ENCODE assay signal across 19 cellular contexts in the genomic region with DNA sequence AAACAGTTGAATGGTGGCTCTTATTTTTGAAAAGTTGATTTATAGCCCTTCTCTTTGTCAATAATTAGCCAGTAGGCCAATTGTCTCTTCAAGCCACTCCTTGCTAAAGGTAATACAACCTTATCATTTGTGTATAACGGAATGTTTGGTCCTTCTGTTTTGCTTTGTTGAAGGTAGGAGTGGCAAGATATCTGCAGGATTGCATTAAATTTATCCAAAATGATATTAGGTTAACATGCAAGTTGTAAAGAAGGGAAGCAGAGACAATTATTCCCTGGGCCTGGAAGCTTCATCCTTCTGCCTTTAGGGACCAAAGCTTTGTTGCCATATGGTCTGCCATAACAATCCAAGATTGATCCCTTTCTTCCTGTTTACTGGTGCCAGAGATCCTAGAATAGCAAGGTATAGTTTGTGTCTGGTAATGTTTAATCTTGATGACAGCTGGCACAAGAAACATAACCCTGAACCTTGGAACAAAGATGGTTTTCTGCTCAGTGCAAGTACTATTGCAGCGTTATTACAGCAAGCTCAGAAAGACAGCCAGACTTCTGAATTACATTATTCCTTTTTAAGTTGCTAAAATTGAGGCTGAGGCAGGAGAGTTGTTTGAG. TPM values are rescaled to one million over a fixed set of nuclear protein-coding genes. Genes with fewer than 3 reads are reported as not detected.
DNase-seq lines count a peak whose midpoint lies in the region; ATAC-seq and TF ChIP-seq lines count a peak whose summit lies in the region.
"Had no signal": no experiment of that assay in that cellular context is flagged by ENCODE, and none has a peak within 500 bp of the region (broad histone marks: within the 10 kb centered on the region; RNA-seq: fewer than 3 reads in every experiment).

No MANE protein-coding gene starts in this region.

- H3K9me3 ChIP-seq in hepatocyte (ENCODE audit: low read depth), result no peaks in the 10 kb centered on the region
- H3K9me3 ChIP-seq: SJCRH30 had no signal

- no peaks in the 10 kb centered on the region for H4K20me1 ChIP-seq in hepatocyte (ENCODE audit: insufficient read depth, poor library complexity, severe bottlenecking)
- H4K20me1 ChIP-seq: BLaER1 treated with 17β-estradiol and CSF1 and Interleukin-3, amounts not matched to agents 10 nM and 100 nM had no signal

- H3K27ac Mint-ChIP-seq in nephron, result peak overlapping the region; percentile 80 to 92 (median 89)
- no peak overlapping the region for H3K27ac Mint-ChIP-seq in activated naive CD4-positive, alpha-beta T cell treated with anti-CD3 and anti-CD28 coated beads for 36 hours

- no peak for TF ChIP-seq CTCF in hepatocyte (IDR thresholded peaks at IDR 0.05; ENCODE audit: poor library complexity)
- no peak for TF ChIP-seq CTCF in nephron (IDR thresholded peaks at IDR 0.05; ENCODE audit: unreplicated experiment in 3 of 3)

- H2AFZ ChIP-seq in hepatocyte, result no peak overlapping the region

- peaks cover 3% of the 10 kb centered on the region for H3K27me3 Mint-ChIP-seq in nephron (ENCODE audit: low read depth)
- H3K27me3 Mint-ChIP-seq in activated naive CD4-positive, alpha-beta T cell treated with anti-CD3 and anti-CD28 coated beads for 36 hours (ENCODE audit: low read depth), result no peaks in the 10 kb centered on the region

- intact Hi-C loops in activated naive CD4-positive, alpha-beta T cell treated with anti-CD3 and anti-CD28 coated beads for 36 hours (cut with micrococcal nuclease), result no loop called here

- H3K4me1 ChIP-seq in hepatocyte (ENCODE audit: insufficient read depth), result peaks cover 17% of the 10 kb centered on the region

- CTCF ChIA-PET in activated naive CD4-positive, alpha-beta T cell treated with anti-CD3 and anti-CD28 coated beads for 36 hours (lab: Charles Lee), result interaction anchor here (1.5 kb wide), 1 partner anchor 20 kb away, joined by 3 read pairs; no protein-coding TSS in a partner anchor

- H3K27me3 ChIP-seq in hepatocyte, result no peaks in the 10 kb centered on the region
- H3K27me3 ChIP-seq: BLaER1 treated with 17β-estradiol and CSF1 and Interleukin-3, amounts not matched to agents 10 nM and 100 nM; SJCRH30 had no signal

- no peak for ATAC-seq in HG03432 (IDR thresholded peaks at IDR 0.05; ENCODE audit: unreplicated experiment)
- ATAC-seq in HG02885 (IDR thresholded peaks at IDR 0.05; ENCODE audit: poor library complexity, unreplicated experiment), result no peak
- ATAC-seq: HCT116 had no signal

- peak overlapping the region; percentile 54 for H3K27ac ChIP-seq in hepatocyte
- H3K27ac ChIP-seq: BLaER1 treated with 17β-estradiol and CSF1 and Interleukin-3, amounts not matched to agents 10 nM and 100 nM; SJCRH30 had no signal

- H3K9me2 ChIP-seq in hepatocyte (replicated peaks; ENCODE audit: insufficient read depth), result no peaks in the 10 kb centered on the region

- WGBS in hepatocyte (ENCODE audit: low lambda C conversion rate, missing lambda C conversion rate), result 44% methylated on average over 2 of the region's 2 CpGs

- H3K36me3 Mint-ChIP-seq in nephron (ENCODE audit: low read depth), result no peaks in the 10 kb centered on the region
- H3K36me3 Mint-ChIP-seq in activated naive CD4-positive, alpha-beta T cell treated with anti-CD3 and anti-CD28 coated beads for 36 hours (ENCODE audit: low read depth), result no peaks in the 10 kb centered on the region

- no peaks in the 10 kb centered on the region for H3K79me2 ChIP-seq in hepatocyte

- peak; percentile 55 for DNase-seq in D341Med (ENCODE audit: low spot score)
- peak; percentile 89 to 97 for DNase-seq in NCI-H524 (lab: John Stamatoyannopoulos, UW)
- no peak for DNase-seq in hepatocyte (ENCODE audit: low spot score)
- DNase-seq in activated naive CD4-positive, alpha-beta T cell treated with anti-CD3 and anti-CD28 coated beads for 36 hours, result no peak
- DNase-seq in GDM1 (lab: John Stamatoyannopoulos, UW), result no peak
- DNase-seq: 8988T; DMS79 treated with DMSO at 0.1 percent for 48 hours; KBM-7; NCI-H146; NCI-H510A; NK-92 treated with Interleukin-12 subunit alpha and Interleukin-12 subunit beta, amount 100 ng/mL, for 24 hours; OCI-M1; RPMI8226 had no signal

- no peaks in the 10 kb centered on the region for H3K36me3 ChIP-seq in hepatocyte (replicated peaks; ENCODE audit: insufficient read depth, low read depth)
- H3K36me3 ChIP-seq: BLaER1 treated with 17β-estradiol and CSF1 and Interleukin-3, amounts not matched to agents 10 nM and 100 nM; SJCRH30 had no signal

- H3K4me3 Mint-ChIP-seq in nephron, result peak overlapping the region in 1 of 3 experiments; percentile 8
- no peak overlapping the region for H3K4me3 Mint-ChIP-seq in activated naive CD4-positive, alpha-beta T cell treated with anti-CD3 and anti-CD28 coated beads for 36 hours

- H3K4me1 Mint-ChIP-seq in nephron, result peaks cover 30% of the 10 kb centered on the region
- no peaks in the 10 kb centered on the region for H3K4me1 Mint-ChIP-seq in activated naive CD4-positive, alpha-beta T cell treated with anti-CD3 and anti-CD28 coated beads for 36 hours (ENCODE audit: low read depth)

- no peaks in the 10 kb centered on the region for H3K9me3 Mint-ChIP-seq in nephron
- no peaks in the 10 kb centered on the region for H3K9me3 Mint-ChIP-seq in activated naive CD4-positive, alpha-beta T cell treated with anti-CD3 and anti-CD28 coated beads for 36 hours

- H3K4me2 ChIP-seq in hepatocyte, result peak overlapping the region; percentile 2
- H3K4me2 ChIP-seq: BLaER1 treated with 17β-estradiol and CSF1 and Interleukin-3, amounts not matched to agents 10 nM and 100 nM had no signal

- H3K4me3 ChIP-seq in hepatocyte, result no peak overlapping the region
- H3K4me3 ChIP-seq: BLaER1 treated with 17β-estradiol and CSF1 and Interleukin-3, amounts not matched to agents 10 nM and 100 nM; SJCRH30 had no signal

RNA-seq across cellular contexts. Expression of a gene that starts 15.5 kb away (rescaled TPM):
- 7.3 and 9.3 TPM in 2 replicates for total RNA-seq in hepatocyte
- polyA plus RNA-seq in hepatocyte, result 1.1 and 2.5 TPM in 2 replicates
- under 1 TPM; 0.79 to 0.86 TPM for total RNA-seq in activated naive CD4-positive, alpha-beta T cell treated with anti-CD3 and anti-CD28 coated beads for 36 hours

Comparison
In these comparisons a context has a peak if more than half of its experiments do, and no peak if none do; other contexts are left out.
1. DNase-seq: peak in D341Med (single experiment) and NCI-H524 (2 of 2); none in hepatocyte (single experiment), activated naive CD4-positive, alpha-beta T cell treated with anti-CD3 and anti-CD28 coated beads for 36 hours (single experiment) and GDM1 (single experiment).